In the genomic region with DNA sequence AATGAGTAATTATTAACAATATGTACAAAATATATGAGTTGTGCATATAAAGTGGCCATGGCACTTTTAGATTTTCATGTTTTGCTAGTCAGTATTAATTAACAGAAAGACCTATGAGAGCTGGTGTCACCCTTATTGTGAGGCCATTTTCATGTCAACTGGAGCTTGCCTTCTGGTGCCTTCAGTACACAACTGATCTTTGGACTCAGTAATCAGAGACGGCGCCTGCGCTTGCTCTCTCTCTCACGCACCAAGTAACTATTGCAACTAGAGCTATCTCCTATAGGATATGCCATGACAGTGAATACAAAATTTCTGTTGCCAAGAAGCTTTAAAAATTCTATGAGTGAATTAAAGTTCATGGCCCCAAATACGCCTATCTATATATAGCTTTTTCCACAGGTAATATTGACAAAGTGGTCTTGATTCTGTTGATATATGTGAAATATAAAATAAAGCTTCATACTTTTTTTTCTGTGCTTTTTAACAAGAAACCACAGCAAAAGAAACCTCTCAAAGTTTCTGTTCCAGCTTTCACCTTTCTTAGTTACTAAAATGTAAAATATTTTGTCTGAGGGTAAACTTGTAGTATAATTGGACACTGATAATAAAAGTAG, we compare ENCODE assay signal across 12 cellular contexts. TPM values are rescaled to one million over a fixed set of nuclear protein-coding genes. Genes with fewer than 3 reads are reported as not detected.
A peak's percentile ranks its signal among the peaks of the same experiment; 100 is the strongest.
DNase-seq lines count a peak whose midpoint lies in the region; ATAC-seq and TF ChIP-seq lines count a peak whose summit lies in the region.
"Had no signal": no experiment of that assay in that cellular context is flagged by ENCODE, and none has a peak within 500 bp of the region (broad histone marks: within the 10 kb centered on the region; RNA-seq: fewer than 3 reads in every experiment).

No MANE protein-coding gene starts in this region.

- no peaks in the 10 kb centered on the region for H3K9me2 ChIP-seq in GM23248 (ENCODE audit: insufficient read depth)

- in situ Hi-C loops in GM23248 (cut with MboI) = no loop called here

- intact Hi-C loops in activated B cell treated with CpG ODN at 0.5 μM for 24 hours (cut with micrococcal nuclease) = no loop called here

- peak overlapping the region; percentile 94 for H3K4me2 ChIP-seq in GM23248 (ENCODE audit: unreplicated experiment)

- H3K4me3 Mint-ChIP-seq in activated B cell treated with CpG ODN at 0.5 μM for 24 hours = peak overlapping the region; percentile 28
- H3K4me3 Mint-ChIP-seq in mesothelial cell of epicardium = peak overlapping the region; percentile 35
- no peak overlapping the region for H3K4me3 Mint-ChIP-seq in activated CD8-positive, alpha-beta memory T cell treated with anti-CD3 and anti-CD28 coated beads, Interleukin-2, amount 10 ng/mL, durations not matched to agents 7 days and 5 days

- no peaks in the 10 kb centered on the region for H3K27me3 ChIP-seq in GM23248 (replicated peaks; ENCODE audit: insufficient read depth)

- H3K4me1 Mint-ChIP-seq in activated B cell treated with CpG ODN at 0.5 μM for 24 hours (peaks cover 80% of the 10 kb centered on the region), mesothelial cell of epicardium (peaks cover 76% of the 10 kb centered on the region)
- H3K4me1 Mint-ChIP-seq in activated CD8-positive, alpha-beta memory T cell treated with anti-CD3 and anti-CD28 coated beads, Interleukin-2, amount 10 ng/mL, durations not matched to agents 7 days and 5 days = peaks cover 66% of the 10 kb centered on the region

- H3K27ac ChIP-seq in 22Rv1 (peak overlapping the region; percentile 96), GM23248 (peak overlapping the region; percentile 97)
- H3K27ac ChIP-seq: coronary artery had no signal

- POLR2A ChIA-PET in activated B cell treated with CpG ODN at 0.5 μM for 24 hours (lab: Charles Lee) = interaction anchor here (1.5 to 15.4 kb wide), 10 partner anchors 7 to 211 kb away, joined by 4 to 439 read pairs (median 91); no protein-coding TSS in a partner anchor

- H3K4me1 ChIP-seq in GM23248 (ENCODE audit: insufficient read depth) = peaks cover 69% of the 10 kb centered on the region

- no peak for ATAC-seq in activated B cell treated with CpG ODN at 0.5 μM for 24 hours (ENCODE audit: low read depth)
- no peak for ATAC-seq in activated CD8-positive, alpha-beta memory T cell treated with anti-CD3 and anti-CD28 coated beads, Interleukin-2, amount 10 ng/mL, durations not matched to agents 7 days and 5 days
- ATAC-seq: GM23338 had no signal

- no peak overlapping the region for H2AFZ ChIP-seq in GM23248
- H2AFZ ChIP-seq: GM23338 had no signal

- H4K20me1 ChIP-seq in GM23248 (ENCODE audit: insufficient read depth) = peaks cover 38% of the 10 kb centered on the region; the same call in 1 of the 2 replicates

- H3K36me3 ChIP-seq in GM23248 (ENCODE audit: low read depth) = no peaks in the 10 kb centered on the region

- CTCF ChIA-PET in activated B cell treated with CpG ODN at 0.5 μM for 24 hours (lab: Charles Lee) = interaction anchor here (0.7 to 6.9 kb wide), 12 partner anchors 7 to 212 kb away, joined by 3 to 69 read pairs (median 6); no protein-coding TSS in a partner anchor
- CTCF ChIA-PET in activated CD8-positive, alpha-beta memory T cell treated with anti-CD3 and anti-CD28 coated beads, Interleukin-2, amount 10 ng/mL, durations not matched to agents 7 days and 5 days (lab: Charles Lee) = interaction anchor here (0.9 to 6.0 kb wide), 10 partner anchors 12 to 217 kb away, joined by 3 to 69 read pairs (median 6); no protein-coding TSS in a partner anchor

- H3K9me3 ChIP-seq in GM23248 (ENCODE audit: low read depth) = no peaks in the 10 kb centered on the region

- H3F3A ChIP-seq in GM23248 (ENCODE audit: insufficient read depth) = peaks cover 40% of the 10 kb centered on the region

- TF ChIP-seq CTCF in 22Rv1 (IDR thresholded peaks at IDR 0.05) (no peak), activated B cell treated with CpG ODN at 0.5 μM for 24 hours (IDR thresholded peaks at IDR 0.05) (no peak), mesothelial cell of epicardium (IDR thresholded peaks at IDR 0.05; ENCODE audit: unreplicated experiment) (no peak), GM20000 (IDR thresholded peaks at IDR 0.05; ENCODE audit: extremely low read depth, missing control alignments) (no peak)

- peak overlapping the region; percentile 98 for H3K9ac ChIP-seq in GM23248

- H3K36me3 Mint-ChIP-seq in activated B cell treated with CpG ODN at 0.5 μM for 24 hours (ENCODE audit: low read depth) (peaks cover 7% of the 10 kb centered on the region), mesothelial cell of epicardium (no peaks in the 10 kb centered on the region)
- H3K36me3 Mint-ChIP-seq in activated CD8-positive, alpha-beta memory T cell treated with anti-CD3 and anti-CD28 coated beads, Interleukin-2, amount 10 ng/mL, durations not matched to agents 7 days and 5 days = no peaks in the 10 kb centered on the region

- WGBS in GM23248 (ENCODE audit: low coverage in 1 of 2, low lambda C conversion rate in 2 of 2, missing lambda C conversion rate in 2 of 2), 2 experiments = 97 to 98% methylated on average over 5 of the region's 5 CpGs

- H3K27ac Mint-ChIP-seq in activated B cell treated with CpG ODN at 0.5 μM for 24 hours (peak overlapping the region; percentile 88), mesothelial cell of epicardium (peak overlapping the region; percentile 96)
- H3K27ac Mint-ChIP-seq in activated CD8-positive, alpha-beta memory T cell treated with anti-CD3 and anti-CD28 coated beads, Interleukin-2, amount 10 ng/mL, durations not matched to agents 7 days and 5 days = no peak overlapping the region
- H3K27ac Mint-ChIP-seq: GM23338 had no signal

- peaks cover 78% of the 10 kb centered on the region for H3K79me2 ChIP-seq in GM23248 (ENCODE audit: insufficient read depth)

- H3K4me3 ChIP-seq in GM23248 = peak overlapping the region; percentile 87
- H3K4me3 ChIP-seq: coronary artery had no signal

- H3K9me3 Mint-ChIP-seq in activated B cell treated with CpG ODN at 0.5 μM for 24 hours (no peaks in the 10 kb centered on the region), mesothelial cell of epicardium (no peaks in the 10 kb centered on the region)
- H3K9me3 Mint-ChIP-seq in activated CD8-positive, alpha-beta memory T cell treated with anti-CD3 and anti-CD28 coated beads, Interleukin-2, amount 10 ng/mL, durations not matched to agents 7 days and 5 days (ENCODE audit: low read depth) = no peaks in the 10 kb centered on the region
- H3K9me3 Mint-ChIP-seq: CD14-positive monocyte, GM23338 had no signal

- H3K27me3 Mint-ChIP-seq in activated B cell treated with CpG ODN at 0.5 μM for 24 hours (no peaks in the 10 kb centered on the region), mesothelial cell of epicardium (ENCODE audit: low read depth) (no peaks in the 10 kb centered on the region)
- H3K27me3 Mint-ChIP-seq in activated CD8-positive, alpha-beta memory T cell treated with anti-CD3 and anti-CD28 coated beads, Interleukin-2, amount 10 ng/mL, durations not matched to agents 7 days and 5 days = no peaks in the 10 kb centered on the region

- DNase-seq in GM23248 (no peak), activated B cell treated with CpG ODN at 0.5 μM for 24 hours (no peak), mesothelial cell of epicardium (ENCODE audit: low spot score in 2 of 2, unreplicated experiment in 2 of 2) (no peak), GM20000 (ENCODE audit: low spot score) (no peak), GDM1 (lab: John Stamatoyannopoulos, UW) (no peak)
- DNase-seq in activated CD8-positive, alpha-beta memory T cell treated with anti-CD3 and anti-CD28 coated beads, Interleukin-2, amount 50 U/mL, for 48 hours = no peak
- DNase-seq in activated CD8-positive, alpha-beta memory T cell treated with anti-CD3 and anti-CD28 coated beads, Interleukin-2, amount 10 ng/mL, durations not matched to agents 7 days and 5 days = no peak
- DNase-seq: NCI-H187 treated with DMSO at 0.1 percent for 48 hours had no signal

RNA-seq across cellular contexts. Expression of a gene that starts 2.9 kb away (rescaled TPM):
- total RNA-seq in GM23248 (2014; rRNA removed; shearing (Covaris generic)) = 18.5 and 21.0 TPM in 2 replicates
- polyA plus RNA-seq in GM23248 (2016; fragmentation: Nextera tagmentation; extraction: Ambion mirVana) = 26.8 and 30.0 TPM in 2 replicates
- 45.6 and 47.3 TPM in 2 replicates for total RNA-seq in activated B cell treated with CpG ODN at 0.5 μM for 24 hours
- 39.1 to 42.2 TPM (median 41.5 TPM) in 3 replicates for total RNA-seq in mesothelial cell of epicardium
- 10 to 100 TPM; 24.3 to 53.7 TPM for total RNA-seq in activated CD8-positive, alpha-beta memory T cell treated with anti-CD3 and anti-CD28 coated beads, Interleukin-2, amount 10 ng/mL, durations not matched to agents 7 days and 5 days
